Comparison of ENCODE assay signal across 2 cellular contexts in genomic region chr1:184425449-184426277, GRCh38.
TF ChIP-seq lines count a peak whose summit lies in the region.

No MANE protein-coding gene starts in this region.

TF ChIP-seq in K562, 482 proteins besides CTCF, POLR2A, EP300 and RAD21:
- TF ChIP-seq CEBPG (CRISPR knock-in tag; IDR thresholded peaks at IDR 0.05) = no peak
- peak in 1 of 2 experiments; percentile 73; a peak in 2 of 4 replicates for TF ChIP-seq CEBPG (tag; conservative IDR thresholded peaks at IDR 0.05 in 1 of 2, IDR thresholded peaks at IDR 0.05 in 1 of 2)
- peak; percentile 33; the same call in 1 of the 2 replicates for TF ChIP-seq NFIC (IDR thresholded peaks at IDR 0.05)
- TF ChIP-seq IRF2 (CRISPR knock-in tag; IDR thresholded peaks at IDR 0.05) = no peak

TF ChIP-seq in HepG2, 621 proteins besides CTCF, POLR2A, EP300 and RAD21:
- TF ChIP-seq ZNF577 (CRISPR knock-in tag; IDR thresholded peaks at IDR 0.05; ENCODE audit: borderline replicate concordance, low read depth) = no peak
- no peak for TF ChIP-seq TFE3 (CRISPR knock-in tag; IDR thresholded peaks at IDR 0.05)
- no peak for TF ChIP-seq KLF12 (CRISPR knock-in tag; IDR thresholded peaks at IDR 0.05; ENCODE audit: borderline replicate concordance)
- TF ChIP-seq KLF11 (CRISPR knock-in tag; IDR thresholded peaks at IDR 0.05) = no peak
- no peak for TF ChIP-seq ZNF180 (CRISPR knock-in tag; IDR thresholded peaks at IDR 0.05; ENCODE audit: borderline replicate concordance, low read depth)
- no peak for TF ChIP-seq ZNF468 (CRISPR knock-in tag; IDR thresholded peaks at IDR 0.05)
- no peak for TF ChIP-seq TRIM22 (IDR thresholded peaks at IDR 0.05)
- no peak for TF ChIP-seq E2F2 (CRISPR knock-in tag; IDR thresholded peaks at IDR 0.05; ENCODE audit: borderline replicate concordance)
- no peak for TF ChIP-seq PLSCR1 (CRISPR knock-in tag; IDR thresholded peaks at IDR 0.05; ENCODE audit: borderline replicate concordance)
- TF ChIP-seq ZBTB3 (CRISPR knock-in tag; IDR thresholded peaks at IDR 0.05; ENCODE audit: borderline replicate concordance, low read depth) = no peak
- no peak for TF ChIP-seq ZBTB25 (CRISPR knock-in tag; IDR thresholded peaks at IDR 0.05)
- TF ChIP-seq ZNF557 (CRISPR knock-in tag; IDR thresholded peaks at IDR 0.05) = no peak
- no peak for TF ChIP-seq SIN3A (IDR thresholded peaks at IDR 0.05; ENCODE audit: borderline replicate concordance, low read depth, low read length)
- no peak for TF ChIP-seq KDM3A (CRISPR knock-in tag; IDR thresholded peaks at IDR 0.05; ENCODE audit: low read depth)
- no peak for TF ChIP-seq REST (IDR thresholded peaks at IDR 0.05; ENCODE audit: borderline replicate concordance in 1 of 2, low read depth in 1 of 2, low read length in 2 of 2)
- TF ChIP-seq HES4 (CRISPR knock-in tag; IDR thresholded peaks at IDR 0.05; ENCODE audit: borderline replicate concordance) = no peak
- TF ChIP-seq REXO4 (CRISPR knock-in tag; IDR thresholded peaks at IDR 0.05; ENCODE audit: borderline replicate concordance) = no peak
- no peak for TF ChIP-seq TEF (CRISPR knock-in tag; IDR thresholded peaks at IDR 0.05)
- no peak for TF ChIP-seq ATF3 (CRISPR knock-in tag; IDR thresholded peaks at IDR 0.05)
